Comparison of ENCODE assay signal across 15 cellular contexts in the genomic region with DNA sequence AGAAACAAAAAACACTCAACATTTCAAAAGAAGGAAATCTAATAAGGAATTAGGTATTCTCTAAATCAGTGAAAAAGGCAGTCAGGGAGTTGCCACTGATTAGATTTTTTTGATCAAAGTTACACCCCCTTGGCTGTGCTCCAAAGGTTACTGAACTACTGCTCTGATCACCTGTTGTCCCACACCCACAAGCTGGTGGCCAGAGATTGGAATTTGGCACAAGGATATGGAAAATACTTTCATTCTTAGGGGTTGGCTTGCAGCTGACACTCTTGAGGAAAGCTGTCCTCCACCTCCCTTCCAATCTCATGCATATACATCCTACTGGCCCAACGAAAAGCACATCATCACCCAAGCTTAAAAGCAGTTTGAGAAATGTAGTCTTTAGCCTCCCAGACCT.
"Had no signal": no experiment of that assay in that cellular context is flagged by ENCODE, and none has a peak within 500 bp of the region (broad histone marks: within the 10 kb centered on the region; RNA-seq: fewer than 3 reads in every experiment).

No MANE protein-coding gene starts in this region.

- H3K27me3 Mint-ChIP-seq: activated naive CD8-positive, alpha-beta T cell treated with anti-CD3 and anti-CD28 coated beads for 36 hours; effector memory CD8-positive, alpha-beta T cell; stimulated activated naive B cell treated with anti-CD40 and anti-IgM and Interleukin-4, amounts not matched to agents 10 μg/mL and 1 μg/mL and 100 μg/mL, for 72 hours had no signal

- H3K9me3 Mint-ChIP-seq: activated CD4-positive, alpha-beta T cell treated with anti-CD3 and anti-CD28 coated beads, Interleukin-2, amount 10 ng/mL, durations not matched to agents 24 days and 14 days; activated naive CD8-positive, alpha-beta T cell treated with anti-CD3 and anti-CD28 coated beads for 36 hours; activated T-helper 1 cell treated with anti-CD3 and anti-CD28 coated beads, Interleukin-12 subunit alpha, Interleukin-12 subunit beta, Interleukin-2, Interleukin-4 antibody, amounts not matched to agents 30 ng/mL and 10 ng/mL and 1 ng/mL, durations not matched to agents 14 hours and 24 hours and 36 hours; effector memory CD8-positive, alpha-beta T cell; neural crest cell; stimulated activated naive B cell treated with anti-CD40 and anti-IgM and Interleukin-4, amounts not matched to agents 10 μg/mL and 1 μg/mL and 100 μg/mL, for 72 hours had no signal

- DNase-seq: activated CD4-positive, alpha-beta T cell treated with anti-CD3 and anti-CD28 coated beads, Interleukin-2, amount 10 ng/mL, durations not matched to agents 24 days and 14 days; activated CD4-positive, CD25-positive, alpha-beta regulatory T cell; activated naive CD8-positive, alpha-beta T cell treated with anti-CD3 and anti-CD28 coated beads for 36 hours; amygdala; dermis blood vessel endothelial cell; effector memory CD8-positive, alpha-beta T cell; glutamatergic neuron; hypothalamus; lower lobe of right lung; stimulated activated CD4-positive, alpha-beta T cell treated with anti-CD3 and anti-CD28 coated beads, Interleukin-2, amount 100 ng/mL, for 48 hours; stimulated activated naive B cell treated with anti-CD40 and anti-IgM and Interleukin-4, amounts not matched to agents 10 μg/mL and 1 μg/mL and 100 μg/mL, for 72 hours; tibial artery had no signal

- H3K27ac Mint-ChIP-seq: activated CD4-positive, alpha-beta T cell treated with anti-CD3 and anti-CD28 coated beads, Interleukin-2, amount 10 ng/mL, durations not matched to agents 24 days and 14 days; activated naive CD8-positive, alpha-beta T cell treated with anti-CD3 and anti-CD28 coated beads for 36 hours; activated T-helper 1 cell treated with anti-CD3 and anti-CD28 coated beads, Interleukin-12 subunit alpha, Interleukin-12 subunit beta, Interleukin-2, Interleukin-4 antibody, amounts not matched to agents 30 ng/mL and 10 ng/mL and 1 ng/mL, durations not matched to agents 14 hours and 24 hours and 36 hours; effector memory CD8-positive, alpha-beta T cell; stimulated activated naive B cell treated with anti-CD40 and anti-IgM and Interleukin-4, amounts not matched to agents 10 μg/mL and 1 μg/mL and 100 μg/mL, for 72 hours had no signal

- H3K4me1 ChIP-seq: foreskin keratinocyte, lower lobe of right lung, tibial artery had no signal

- H3K4me1 Mint-ChIP-seq: activated CD4-positive, alpha-beta T cell treated with anti-CD3 and anti-CD28 coated beads, Interleukin-2, amount 10 ng/mL, durations not matched to agents 24 days and 14 days; activated naive CD8-positive, alpha-beta T cell treated with anti-CD3 and anti-CD28 coated beads for 36 hours; stimulated activated naive B cell treated with anti-CD40 and anti-IgM and Interleukin-4, amounts not matched to agents 10 μg/mL and 1 μg/mL and 100 μg/mL, for 72 hours had no signal

- ATAC-seq: effector memory CD8-positive, alpha-beta T cell; lower lobe of right lung; stimulated activated naive B cell treated with anti-CD40 and anti-IgM and Interleukin-4, amounts not matched to agents 10 μg/mL and 1 μg/mL and 100 μg/mL, for 72 hours had no signal

- H3K36me3 Mint-ChIP-seq: activated naive CD8-positive, alpha-beta T cell treated with anti-CD3 and anti-CD28 coated beads for 36 hours; stimulated activated naive B cell treated with anti-CD40 and anti-IgM and Interleukin-4, amounts not matched to agents 10 μg/mL and 1 μg/mL and 100 μg/mL, for 72 hours had no signal

- H3K36me3 ChIP-seq: lower lobe of right lung, tibial artery had no signal

- H3K4me3 Mint-ChIP-seq: activated CD4-positive, alpha-beta T cell treated with anti-CD3 and anti-CD28 coated beads, Interleukin-2, amount 10 ng/mL, durations not matched to agents 24 days and 14 days; activated naive CD8-positive, alpha-beta T cell treated with anti-CD3 and anti-CD28 coated beads for 36 hours; activated T-helper 1 cell treated with anti-CD3 and anti-CD28 coated beads, Interleukin-12 subunit alpha, Interleukin-12 subunit beta, Interleukin-2, Interleukin-4 antibody, amounts not matched to agents 30 ng/mL and 10 ng/mL and 1 ng/mL, durations not matched to agents 14 hours and 24 hours and 36 hours; effector memory CD8-positive, alpha-beta T cell; neural crest cell; stimulated activated naive B cell treated with anti-CD40 and anti-IgM and Interleukin-4, amounts not matched to agents 10 μg/mL and 1 μg/mL and 100 μg/mL, for 72 hours had no signal

- H3K27ac ChIP-seq: foreskin keratinocyte, lower lobe of right lung, tibial artery had no signal

- H3K4me3 ChIP-seq: lower lobe of right lung, tibial artery had no signal

- H3K27me3 ChIP-seq: foreskin keratinocyte, tibial artery had no signal

- H3K9me3 ChIP-seq: lower lobe of right lung, tibial artery had no signal
